Comparison of ENCODE assay signal across 8 cellular contexts in genomic region chr7:5601577-5601976, GRCh38. TPM values are rescaled to one million over a fixed set of nuclear protein-coding genes. Genes with fewer than 3 reads are reported as not detected.
DNase-seq lines count a peak whose midpoint lies in the region; ATAC-seq, FAIRE-seq and TF ChIP-seq lines count a peak whose summit lies in the region.
"Not testable (repeated sequence)": the region's sequence is repeated elsewhere in the genome, so short reads cannot be mapped to it uniquely, and the experiment has no call there.

No MANE protein-coding gene starts in this region.

- H3K27ac ChIP-seq in HEK293 (ENCODE audit: extremely low read depth, low read depth, low read length); endothelial cell of umbilical vein (ENCODE audit: insufficient read depth, low read depth, low read length): not testable (repeated sequence)
- peak overlapping the region; percentile 52 for H3K27ac ChIP-seq in keratinocyte (ENCODE audit: control insufficient read depth, insufficient read depth, low read length)

- H3K27me3 Mint-ChIP-seq in WTC11 (ENCODE audit: low read depth); MCF 10A (ENCODE audit: insufficient read depth, unreplicated experiment); nephron progenitor cell (ENCODE audit: low read depth, poor library complexity); osteocyte (ENCODE audit: unreplicated experiment): not testable (repeated sequence)

- not testable (repeated sequence) for H4K20me1 ChIP-seq in endothelial cell of umbilical vein (replicated peaks; ENCODE audit: control insufficient read depth, extremely low read depth, insufficient read depth, low read length)
- peaks cover 27% of the 10 kb centered on the region for H4K20me1 ChIP-seq in keratinocyte (ENCODE audit: control insufficient read depth, extremely low read depth, insufficient read depth, low read length)

- not testable (repeated sequence) for TF ChIP-seq CTCF in HEK293 (tag by site-specific recombination; IDR thresholded peaks at IDR 0.05); NB4 (IDR thresholded peaks at IDR 0.05; ENCODE audit: low read depth, low read length); WTC11 (IDR thresholded peaks at IDR 0.05); MCF 10A (IDR thresholded peaks at IDR 0.05; ENCODE audit: unreplicated experiment); endothelial cell of umbilical vein (IDR thresholded peaks at IDR 0.05; ENCODE audit: extremely low read depth in 1 of 2, insufficient read depth in 1 of 2, low read depth in 1 of 2, low read length in 2 of 2); keratinocyte (optimal IDR thresholded peaks at IDR 0.05 in 1 of 3, IDR thresholded peaks at IDR 0.05 in 1 of 3, conservative IDR thresholded peaks at IDR 0.05 in 1 of 3; ENCODE audit: extremely low read depth in 1 of 3, insufficient read depth in 2 of 3, low read length in 3 of 3); nephron progenitor cell (IDR thresholded peaks at IDR 0.05); osteocyte (IDR thresholded peaks at IDR 0.05)

- intact Hi-C loops in MCF 10A (cut with micrococcal nuclease); endothelial cell of umbilical vein (cut with micrococcal nuclease): not testable (repeated sequence)

- H3K9me3 Mint-ChIP-seq in WTC11; MCF 10A (ENCODE audit: unreplicated experiment); nephron progenitor cell; osteocyte (ENCODE audit: unreplicated experiment): not testable (repeated sequence)

- not testable (repeated sequence) for TF ChIP-seq POLR2A in NB4 (IDR thresholded peaks at IDR 0.05; ENCODE audit: extremely low read depth, insufficient read length); endothelial cell of umbilical vein (IDR thresholded peaks at IDR 0.05; ENCODE audit: low read depth, low read length)

- not testable (repeated sequence) for BruUV-seq in MCF 10A (replicated peaks; lab: Mats Ljungman, UMichigan); endothelial cell of umbilical vein (replicated peaks; lab: Mats Ljungman, UMichigan)

- not testable (repeated sequence) for H3K4me1 ChIP-seq in HEK293 (ENCODE audit: control insufficient read depth, insufficient read depth, low read length)
- H3K4me1 ChIP-seq in endothelial cell of umbilical vein (ENCODE audit: control insufficient read depth, extremely low read depth, insufficient read depth, low read length) (peaks cover 17% of the 10 kb centered on the region), keratinocyte (ENCODE audit: control insufficient read depth, extremely low read depth, insufficient read depth, low read length) (peaks cover 38% of the 10 kb centered on the region)

- peaks cover 5 to 34% of the 10 kb centered on the region in 2 experiments; a peak in 2 of 3 replicates for H3K36me3 ChIP-seq in HEK293 (ENCODE audit: control insufficient read depth in 2 of 2, insufficient read depth in 1 of 2, low read length in 2 of 2)
- H3K36me3 ChIP-seq in endothelial cell of umbilical vein (ENCODE audit: control insufficient read depth in 2 of 2, extremely low read depth in 1 of 2, insufficient read depth in 2 of 2, low read length in 2 of 2): peaks cover 11 to 30% of the 10 kb centered on the region in 2 experiments
- peaks cover 16 to 37% of the 10 kb centered on the region in 2 experiments for H3K36me3 ChIP-seq in keratinocyte (ENCODE audit: control insufficient read depth in 2 of 2, extremely low read depth in 1 of 2, insufficient read depth in 2 of 2, low read length in 2 of 2)

- not testable (repeated sequence) for H2AFZ ChIP-seq in endothelial cell of umbilical vein (ENCODE audit: low read depth, low read length); keratinocyte (ENCODE audit: control insufficient read depth, low read length)

- H3K9me3 ChIP-seq in HEK293 (ENCODE audit: control insufficient read depth, insufficient read depth, low read depth, low read length); endothelial cell of umbilical vein (replicated peaks; ENCODE audit: control insufficient read depth, insufficient read depth, low read length); keratinocyte (ENCODE audit: control insufficient read depth, low read depth, low read length): not testable (repeated sequence)

- not testable (repeated sequence) for H3K9ac ChIP-seq in endothelial cell of umbilical vein (replicated peaks; ENCODE audit: extremely low read depth, insufficient read depth, low read length); keratinocyte (ENCODE audit: control insufficient read depth, extremely low read depth, insufficient read depth, low read length)

- H3K4me3 Mint-ChIP-seq in WTC11; MCF 10A (ENCODE audit: unreplicated experiment); nephron progenitor cell; osteocyte (ENCODE audit: unreplicated experiment): not testable (repeated sequence)

- H3K4me3 ChIP-seq in HEK293 (ENCODE audit: low read depth, low read length); NB4 (ENCODE audit: low read depth, low read length); endothelial cell of umbilical vein (replicated peaks in 1 of 3; ENCODE audit: insufficient read depth in 1 of 3, low read depth in 1 of 3, low read length in 3 of 3); keratinocyte (ENCODE audit: control insufficient read depth in 2 of 3, extremely low read depth in 1 of 3, insufficient read depth in 2 of 3, low read depth in 1 of 3, low read length in 3 of 3): not testable (repeated sequence)

- not testable (repeated sequence) for ATAC-seq in WTC11

- POLR2A ChIA-PET in HEK293 (lab: Yijun Ruan, JAX): interaction anchor here (0.7 kb wide), 1 partner anchor 19 kb away, joined by 4 read pairs; no protein-coding TSS in a partner anchor
- POLR2A ChIA-PET in WTC11 (lab: Charles Lee): not testable (repeated sequence)
- POLR2A ChIA-PET in MCF 10A (lab: Yijun Ruan, JAX): interaction anchor here (0.8 to 1.4 kb wide), 2 partner anchors 42 to 45 kb away, joined by 3 to 5 read pairs; no protein-coding TSS in a partner anchor
- POLR2A ChIA-PET in endothelial cell of umbilical vein (lab: Charles Lee): interaction anchor here (1.0 kb wide), 1 partner anchor 53 kb away, joined by 4 read pairs; no protein-coding TSS in a partner anchor

- dilution Hi-C loops in endothelial cell of umbilical vein (cut with MboI; ENCODE audit: extremely low pct_ligation_motif_present, low sequenced_read_pairs); keratinocyte (cut with MboI; ENCODE audit: extremely low pct_ligation_motif_present, low sequenced_read_pairs): not testable (repeated sequence)

- CTCF ChIA-PET in HEK293 (lab: Yijun Ruan, JAX); endothelial cell of umbilical vein (lab: Charles Lee): not testable (repeated sequence)
- CTCF ChIA-PET in WTC11 (lab: Charles Lee) (interaction anchor here (0.6 kb wide), 2 partner anchors 179 to 316 kb away, joined by 4 read pairs; no protein-coding TSS in a partner anchor), MCF 10A (lab: Yijun Ruan, JAX) (interaction anchor here (0.7 to 1.2 kb wide), 2 partner anchors 101 to 107 kb away, joined by 7 read pairs; no protein-coding TSS in a partner anchor)

- H3K9me1 ChIP-seq in endothelial cell of umbilical vein (replicated peaks; ENCODE audit: control insufficient read depth, extremely low read depth, insufficient read depth, low read length); keratinocyte (ENCODE audit: control insufficient read depth, extremely low read depth, insufficient read depth, low read length): not testable (repeated sequence)

- H3K79me2 ChIP-seq in endothelial cell of umbilical vein (ENCODE audit: control insufficient read depth, insufficient read depth, low read length) (peaks cover 59% of the 10 kb centered on the region), keratinocyte (ENCODE audit: control insufficient read depth, insufficient read depth, low read length) (peaks cover 73% of the 10 kb centered on the region)

- H3K36me3 Mint-ChIP-seq in WTC11: peaks cover 28% of the 10 kb centered on the region
- H3K36me3 Mint-ChIP-seq in MCF 10A (ENCODE audit: insufficient read depth, unreplicated experiment): peaks cover 41% of the 10 kb centered on the region
- peaks cover 50% of the 10 kb centered on the region for H3K36me3 Mint-ChIP-seq in nephron progenitor cell (ENCODE audit: low read depth)
- not testable (repeated sequence) for H3K36me3 Mint-ChIP-seq in osteocyte (ENCODE audit: unreplicated experiment)

- H3K27ac Mint-ChIP-seq in WTC11 (peak overlapping the region; percentile 82), MCF 10A (ENCODE audit: low read depth, unreplicated experiment) (peak overlapping the region; percentile 75), nephron progenitor cell (peak overlapping the region; percentile 68), osteocyte (ENCODE audit: unreplicated experiment) (peak overlapping the region; percentile 70)

- peaks cover 26% of the 10 kb centered on the region for H3K4me1 Mint-ChIP-seq in WTC11
- H3K4me1 Mint-ChIP-seq in MCF 10A (ENCODE audit: insufficient read depth, unreplicated experiment): peaks cover 13% of the 10 kb centered on the region
- peaks cover 28% of the 10 kb centered on the region for H3K4me1 Mint-ChIP-seq in nephron progenitor cell
- H3K4me1 Mint-ChIP-seq in osteocyte (ENCODE audit: unreplicated experiment): peaks cover 39% of the 10 kb centered on the region

- DNase-seq in NB4 (ENCODE audit: low read depth): peak; percentile 27
- DNase-seq in WTC11 (ENCODE audit: low spot score); MCF 10A (ENCODE audit: unreplicated experiment); endothelial cell of umbilical vein (ENCODE audit: low read depth, low spot score); keratinocyte (ENCODE audit: low read depth, low spot score); nephron progenitor cell; osteocyte (ENCODE audit: extremely low spot score, unreplicated experiment): not testable (repeated sequence)

- peak; percentile 28 for FAIRE-seq in endothelial cell of umbilical vein (lab: Jason Lieb, UNC)
- FAIRE-seq in keratinocyte (lab: Jason Lieb, UNC): not testable (repeated sequence)

- not testable (repeated sequence) for H3K4me2 ChIP-seq in endothelial cell of umbilical vein (ENCODE audit: insufficient read depth, low read length); keratinocyte (ENCODE audit: control insufficient read depth, extremely low read depth, insufficient read depth, low read depth, low read length)

- H3K27me3 ChIP-seq in endothelial cell of umbilical vein (ENCODE audit: control insufficient read depth in 2 of 2, insufficient read depth in 2 of 2, low read length in 2 of 2); keratinocyte (ENCODE audit: control insufficient read depth, extremely low read depth, insufficient read depth, low read length): not testable (repeated sequence)

RNA-seq across cellular contexts. Expression of gene FSCN1, which starts 9.0 kb away (rescaled TPM):
- total RNA-seq in WTC11 (2021) (459 to 481 TPM (median 480 TPM) in 3 replicates), MCF 10A (2022) (148 and 169 TPM in 2 replicates), endothelial cell of umbilical vein (456 and 487 TPM in 2 replicates), osteocyte (186 and 199 TPM in 2 replicates)
- polyA plus RNA-seq in endothelial cell of umbilical vein (339 and 407 TPM in 2 replicates), keratinocyte (133 to 291 TPM (median 149 TPM) in 3 replicates)
- 155 and 249 TPM in 2 replicates for polyA plus RNA-seq in endothelial cell of umbilical vein (2011; cell fraction: cytosol; rRNA removed)
- polyA plus RNA-seq in endothelial cell of umbilical vein (2011; cell fraction: nucleus; rRNA removed): 105 and 109 TPM in 2 replicates
- polyA plus RNA-seq in endothelial cell of umbilical vein (2012): 157 and 195 TPM in 2 replicates
- polyA minus RNA-seq in endothelial cell of umbilical vein (156 and 210 TPM in 2 replicates), keratinocyte (100 to 357 TPM (median 134 TPM) in 3 replicates)
- polyA minus RNA-seq in endothelial cell of umbilical vein (2011; cell fraction: cytosol; rRNA and poly(A)+ RNA removed): 151 TPM
- 48.7 and 105 TPM in 2 replicates for polyA minus RNA-seq in endothelial cell of umbilical vein (2011; cell fraction: nucleus; rRNA and poly(A)+ RNA removed)
- 120 TPM for polyA plus RNA-seq in keratinocyte (2011; ENCODE audit: low read depth)
- 92.2 and 328 TPM in 2 replicates for polyA plus RNA-seq in keratinocyte (2011; cell fraction: cytosol; rRNA removed)
- 106 and 176 TPM in 2 replicates for polyA plus RNA-seq in keratinocyte (2011; cell fraction: nucleus; rRNA removed)
- polyA plus RNA-seq in keratinocyte (2012; ENCODE audit: low replicate concordance): 132 and 514 TPM in 2 replicates
- 829 TPM for polyA minus RNA-seq in keratinocyte (2011; cell fraction: cytosol; rRNA and poly(A)+ RNA removed)
- 210 and 230 TPM in 2 replicates for polyA minus RNA-seq in keratinocyte (2011; cell fraction: nucleus; rRNA and poly(A)+ RNA removed)
